ENCODE assay signal across 17 cellular contexts in the genomic region with DNA sequence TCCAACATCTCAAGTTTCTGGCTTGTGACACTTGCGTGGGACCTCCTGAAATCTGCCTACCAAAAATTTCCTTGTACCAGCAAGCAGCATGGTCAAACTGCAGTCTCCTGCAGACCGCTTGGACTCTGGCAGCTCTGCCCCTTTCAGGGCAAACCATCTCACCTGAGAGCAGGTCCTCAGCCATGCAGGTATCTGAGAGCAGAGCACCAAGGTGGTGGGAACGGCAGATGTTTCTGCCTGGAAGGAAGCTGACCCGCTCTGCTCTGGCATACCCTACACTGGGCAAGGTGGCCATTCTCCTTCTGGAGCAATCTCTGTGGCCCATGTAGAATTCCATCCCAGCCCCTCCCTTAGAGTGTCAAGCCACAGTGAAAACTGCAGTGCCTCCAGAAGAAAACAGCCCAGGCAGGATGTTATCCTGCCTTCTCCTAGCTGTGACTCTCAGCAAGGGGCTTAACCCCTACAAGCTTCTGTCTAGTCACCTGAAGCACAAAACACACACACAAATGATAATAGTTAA. TPM values are rescaled to one million over a fixed set of nuclear protein-coding genes. Genes with fewer than 3 reads are reported as not detected.
DNase-seq lines count a peak whose midpoint lies in the region; ATAC-seq and TF ChIP-seq lines count a peak whose summit lies in the region.
"Had no signal": no experiment of that assay in that cellular context is flagged by ENCODE, and none has a peak within 500 bp of the region (broad histone marks: within the 10 kb centered on the region; RNA-seq: fewer than 3 reads in every experiment).

No MANE protein-coding gene starts in this region.

- H4K20me1 ChIP-seq in smooth muscle cell (ENCODE audit: low read depth), result peaks cover 44% of the 10 kb centered on the region

- H2BK15ac ChIP-seq in mesenchymal stem cell (ENCODE audit: low read depth, poor library complexity, severe bottlenecking), result no peak overlapping the region

- H3K9ac ChIP-seq in HUES48 (ENCODE audit: low read depth, low read length), result no peak overlapping the region
- no peak overlapping the region for H3K9ac ChIP-seq in mesenchymal stem cell (ENCODE audit: low read length)
- H3K9ac ChIP-seq in smooth muscle cell (ENCODE audit: low read depth), result no peak overlapping the region

- POLR2A ChIA-PET in WTC11 (lab: Charles Lee), result interaction anchor here (0.6 to 1.5 kb wide), 2 partner anchors 11 to 388 kb away, joined by 3 to 5 read pairs; no protein-coding TSS in a partner anchor
- POLR2A ChIA-PET in CD4-positive, alpha-beta T cell (lab: Charles Lee), result no interaction called here

- no peak overlapping the region for H3K4ac ChIP-seq in mesenchymal stem cell (ENCODE audit: low read depth in 1 of 2, low read length in 2 of 2)

- no peak for DNase-seq in WTC11 (ENCODE audit: low spot score)
- DNase-seq in mesenchymal stem cell, result no peak
- no peak for DNase-seq in smooth muscle cell (lab: John Stamatoyannopoulos, UW; ENCODE audit: unreplicated experiment)
- no peak for DNase-seq in CD4-positive, alpha-beta T cell
- DNase-seq in putamen (ENCODE audit: low spot score), result no peak
- no peak for DNase-seq in cerebellar nuclear complex (lab: John Stamatoyannopoulos, UW)
- DNase-seq: BE2C, DND-41, GDM1, MM.1S, NCI-H1105 treated with DMSO at 0.1 percent for 48 hours, NCI-H187, Right ventricle myocardium superior had no signal

- no peak overlapping the region for H4K8ac ChIP-seq in mesenchymal stem cell (ENCODE audit: low read length)

- H3K79me2 ChIP-seq in smooth muscle cell (ENCODE audit: low read depth), result no peaks in the 10 kb centered on the region

- H3K4me3 ChIP-seq in HUES48 (ENCODE audit: low read depth, low read length) (no peak overlapping the region), mesenchymal stem cell (ENCODE audit: insufficient read depth in 1 of 2, low read depth in 1 of 2, low read length in 2 of 2) (no peak overlapping the region), smooth muscle cell (no peak overlapping the region)

- H2AFZ ChIP-seq in mesenchymal stem cell (ENCODE audit: low read depth, low read length), result no peak overlapping the region
- no peak overlapping the region for H2AFZ ChIP-seq in smooth muscle cell (ENCODE audit: low read depth)

- peak overlapping the region; percentile 99 for H2AK5ac ChIP-seq in mesenchymal stem cell (ENCODE audit: low read length, severe bottlenecking)

- no peak overlapping the region for H3K18ac ChIP-seq in mesenchymal stem cell (ENCODE audit: low read depth in 1 of 2, low read length in 2 of 2)

- TF ChIP-seq CTCF in WTC11 (IDR thresholded peaks at IDR 0.05) (no peak), smooth muscle cell (IDR thresholded peaks at IDR 0.05; ENCODE audit: borderline replicate concordance, insufficient read depth, poor library complexity, severe bottlenecking) (no peak)
- TF ChIP-seq CTCF in CD4-positive, alpha-beta T cell (IDR thresholded peaks at IDR 0.05), result no peak

- no peak overlapping the region for H3K4me3 Mint-ChIP-seq in WTC11
- H3K4me3 Mint-ChIP-seq in CD4-positive, alpha-beta T cell, result no peak overlapping the region
- H3K4me3 Mint-ChIP-seq: CD8-positive, alpha-beta T cell had no signal

- H3K27me3 ChIP-seq in HUES48 (ENCODE audit: control insufficient read depth, insufficient read depth, low read length) (no peaks in the 10 kb centered on the region), mesenchymal stem cell (ENCODE audit: control insufficient read depth in 1 of 2, insufficient read depth in 1 of 2, low read length in 2 of 2) (no peaks in the 10 kb centered on the region), smooth muscle cell (ENCODE audit: low read depth) (no peaks in the 10 kb centered on the region)
- H3K27me3 ChIP-seq in CD4-positive, alpha-beta T cell (ENCODE audit: control insufficient read depth, insufficient read depth, low read length), result no peaks in the 10 kb centered on the region
- H3K27me3 ChIP-seq: BE2C had no signal

- peak overlapping the region; percentile 74 for H3K27ac ChIP-seq in HUES48 (ENCODE audit: low read depth, low read length)
- peak overlapping the region; percentile 71 for H3K27ac ChIP-seq in mesenchymal stem cell (ENCODE audit: low read length, poor library complexity, severe bottlenecking)
- H3K27ac ChIP-seq in smooth muscle cell (ENCODE audit: low read depth), result no peak overlapping the region
- no peak overlapping the region for H3K27ac ChIP-seq in CD4-positive, alpha-beta T cell (ENCODE audit: low read depth, low read length)
- H3K27ac ChIP-seq: HL-60 had no signal

- CTCF ChIA-PET in WTC11 (lab: Charles Lee), result interaction anchor here (0.5 to 4.8 kb wide), 18 partner anchors 9 to 517 kb away, joined by 3 to 39 read pairs (median 6); partner anchors contain the start of genes CEMIP and TLNRD1
- CTCF ChIA-PET in CD4-positive, alpha-beta T cell (lab: Charles Lee), result interaction anchor here (0.6 kb wide), 1 partner anchor 133 kb away, joined by 3 read pairs; no protein-coding TSS in a partner anchor

- H3K9me3 Mint-ChIP-seq in WTC11, result peaks cover 17% of the 10 kb centered on the region
- H3K9me3 Mint-ChIP-seq in CD4-positive, alpha-beta T cell, result peaks cover 2% of the 10 kb centered on the region
- H3K9me3 Mint-ChIP-seq: CD8-positive, alpha-beta T cell had no signal

- no peaks in the 10 kb centered on the region for H3F3A ChIP-seq in smooth muscle cell (ENCODE audit: low read depth)

- H3K4me1 ChIP-seq in HUES48 (ENCODE audit: control insufficient read depth, insufficient read depth, low read length) (peaks cover 39% of the 10 kb centered on the region), mesenchymal stem cell (ENCODE audit: control insufficient read depth, insufficient read depth, low read depth, low read length) (peaks cover 15% of the 10 kb centered on the region), smooth muscle cell (ENCODE audit: low read depth) (peaks cover 5% of the 10 kb centered on the region)
- H3K4me1 ChIP-seq: BE2C had no signal

- no peak for ATAC-seq in WTC11
- ATAC-seq in CD4-positive, alpha-beta T cell (ENCODE audit: poor library complexity), result no peak
- ATAC-seq: CD8-positive, alpha-beta T cell; Panc1 had no signal

- H3K27ac Mint-ChIP-seq in WTC11, result peak overlapping the region; percentile 80
- H3K27ac Mint-ChIP-seq in CD4-positive, alpha-beta T cell, result no peak overlapping the region
- H3K27ac Mint-ChIP-seq: CD8-positive, alpha-beta T cell had no signal

- peak overlapping the region; percentile 44 for H2BK120ac ChIP-seq in mesenchymal stem cell (ENCODE audit: low read depth, low read length)

- H4K91ac ChIP-seq in mesenchymal stem cell (ENCODE audit: low read length), result no peak overlapping the region

- H3K14ac ChIP-seq in mesenchymal stem cell (ENCODE audit: low read length in 2 of 2), result no peak overlapping the region

- H3K4me2 ChIP-seq in mesenchymal stem cell (ENCODE audit: low read length, poor library complexity, severe bottlenecking) (no peak overlapping the region), smooth muscle cell (peak overlapping the region; percentile 29)

- no peak overlapping the region for H3K23ac ChIP-seq in mesenchymal stem cell (ENCODE audit: low read length in 2 of 2)

- intact Hi-C loops in CD4-positive, alpha-beta T cell (cut with DNase I, micrococcal nuclease), result no loop called here

- H3K36me3 ChIP-seq in HUES48 (ENCODE audit: control insufficient read depth, insufficient read depth, low read length) (peaks cover 3% of the 10 kb centered on the region; the same call in 1 of the 2 replicates), mesenchymal stem cell (ENCODE audit: control insufficient read depth in 1 of 2, insufficient read depth in 2 of 2, low read depth in 1 of 2, low read length in 2 of 2) (peaks cover 6 to 31% of the 10 kb centered on the region in 2 experiments), smooth muscle cell (ENCODE audit: low read depth) (no peaks in the 10 kb centered on the region)

- 95% methylated on average over 4 of the region's 4 CpGs for WGBS in mesenchymal stem cell
- WGBS in smooth muscle cell (ENCODE audit: low lambda C conversion rate), result 94% methylated on average over 4 of the region's 4 CpGs

- H3K79me1 ChIP-seq in mesenchymal stem cell (replicated peaks; ENCODE audit: low read length, poor library complexity, severe bottlenecking), result peaks cover 12% of the 10 kb centered on the region

- peak overlapping the region in 1 of 2 experiments; percentile 19 for H2BK12ac ChIP-seq in mesenchymal stem cell (ENCODE audit: low read length in 2 of 2)

- H3K9me3 ChIP-seq in HUES48 (ENCODE audit: control insufficient read depth, insufficient read depth, low read length) (no peaks in the 10 kb centered on the region), mesenchymal stem cell (ENCODE audit: control insufficient read depth, low read length) (no peaks in the 10 kb centered on the region), smooth muscle cell (replicated peaks; ENCODE audit: low read depth) (no peaks in the 10 kb centered on the region)
- no peaks in the 10 kb centered on the region for H3K9me3 ChIP-seq in CD4-positive, alpha-beta T cell (ENCODE audit: control insufficient read depth, low read length)
- H3K9me3 ChIP-seq: BE2C had no signal

- H3K27me3 Mint-ChIP-seq in WTC11 (ENCODE audit: low read depth), result no peaks in the 10 kb centered on the region
- no peaks in the 10 kb centered on the region for H3K27me3 Mint-ChIP-seq in CD4-positive, alpha-beta T cell

- H2BK5ac ChIP-seq in mesenchymal stem cell (ENCODE audit: low read depth, low read length, poor library complexity, severe bottlenecking), result no peak overlapping the region

- peaks cover 42% of the 10 kb centered on the region for H3K36me3 Mint-ChIP-seq in WTC11
- H3K36me3 Mint-ChIP-seq in CD4-positive, alpha-beta T cell (ENCODE audit: low read depth), result peaks cover 70% of the 10 kb centered on the region

- H3K4me1 Mint-ChIP-seq in WTC11, result peaks cover 52% of the 10 kb centered on the region
- peaks cover 20% of the 10 kb centered on the region for H3K4me1 Mint-ChIP-seq in CD4-positive, alpha-beta T cell (ENCODE audit: low read depth)

RNA-seq across cellular contexts. Expression of gene MESD, which starts 21.6 kb away (rescaled TPM):
- 26.9 to 28.3 TPM (median 27.9 TPM) in 3 replicates for total RNA-seq in WTC11 (2021)
- 31.1 TPM for polyA plus RNA-seq in mesenchymal stem cell (2013, experiment 1 of 2)
- 31.8 TPM for polyA plus RNA-seq in mesenchymal stem cell (2013, experiment 2 of 2)
- 20.1 and 25.6 TPM in 2 replicates for total RNA-seq in smooth muscle cell
- polyA plus RNA-seq in smooth muscle cell, result 41.4 and 57.4 TPM in 2 replicates
- total RNA-seq in CD4-positive, alpha-beta T cell, result 10 to 100 TPM in 1 of 2 experiments, 1 to 10 TPM in 1; 8.4 to 10.2 TPM

RNA-seq across cellular contexts. Expression of gene TLNRD1, which starts 32.7 kb away (rescaled TPM):
- total RNA-seq in WTC11 (2021) (21.4 to 26.7 TPM (median 22.3 TPM) in 3 replicates), smooth muscle cell (10.7 and 11.3 TPM in 2 replicates)
- 8.8 TPM for polyA plus RNA-seq in mesenchymal stem cell (2013, experiment 1 of 2)
- 9.0 TPM for polyA plus RNA-seq in mesenchymal stem cell (2013, experiment 2 of 2)
- 11.9 and 14.1 TPM in 2 replicates for polyA plus RNA-seq in smooth muscle cell
- 10 to 100 TPM; 10.5 to 12.3 TPM for total RNA-seq in CD4-positive, alpha-beta T cell

Comparison
In these comparisons a context has a peak if more than half of its experiments do, and no peak if none do; other contexts are left out.
1. H3K27ac ChIP-seq: peak in HUES48 (single experiment) and mesenchymal stem cell (single experiment); none in smooth muscle cell (single experiment) and CD4-positive, alpha-beta T cell (single experiment).